Comparison of ENCODE assay signal across 8 cellular contexts in the genomic region with DNA sequence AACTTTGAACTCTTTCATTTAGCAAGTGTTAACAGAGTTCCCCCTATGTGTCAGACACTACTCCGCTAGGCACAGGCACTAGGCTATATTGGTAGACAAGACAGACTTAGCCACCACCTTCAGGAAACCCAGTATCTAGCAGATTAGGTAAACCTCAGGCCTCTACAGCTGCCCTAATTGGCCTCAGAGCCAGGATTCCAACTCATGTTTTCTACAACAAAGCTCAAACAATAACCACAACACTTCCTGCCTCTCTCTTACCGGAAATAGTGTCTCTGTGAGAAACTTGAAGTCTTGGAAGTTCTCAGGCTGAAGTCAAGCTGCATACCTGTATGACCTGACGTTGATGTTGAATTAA.
DNase-seq lines count a peak whose midpoint lies in the region; ATAC-seq and TF ChIP-seq lines count a peak whose summit lies in the region.

No MANE protein-coding gene starts in this region.

- TF ChIP-seq CTCF in GM12865 (IDR thresholded peaks at IDR 0.05; ENCODE audit: insufficient read depth, low read depth, low read length, missing control alignments) (no peak), lower lobe of right lung (IDR thresholded peaks at IDR 0.05) (no peak), gastroesophageal sphincter (IDR thresholded peaks at IDR 0.05) (no peak)

- peak; percentile 88 for DNase-seq in GM12865 (ENCODE audit: low read depth)
- DNase-seq in KG1 (lab: John Stamatoyannopoulos, UW) = peak; percentile 70
- peak; percentile 23 for DNase-seq in activated T-cell treated with anti-CD3 and anti-CD28 coated beads for 24 hours (ENCODE audit: low read depth)
- DNase-seq in lower lobe of right lung = no peak
- no peak for DNase-seq in ecto neural progenitor cell (ENCODE audit: low spot score)
- no peak for DNase-seq in SW480 (ENCODE audit: low spot score)

- no peak overlapping the region for H3K4me3 ChIP-seq in GM12865 (ENCODE audit: low read depth, low read length)
- no peak overlapping the region for H3K4me3 ChIP-seq in lower lobe of right lung
- no peak overlapping the region for H3K4me3 ChIP-seq in gastroesophageal sphincter

- H3K27me3 ChIP-seq in lower lobe of right lung (ENCODE audit: low read depth) (no peaks in the 10 kb centered on the region), gastroesophageal sphincter (no peaks in the 10 kb centered on the region)

- no peak for TF ChIP-seq POLR2A in gastroesophageal sphincter (IDR thresholded peaks at IDR 0.05)

- TF ChIP-seq EP300 in gastroesophageal sphincter (IDR thresholded peaks at IDR 0.05) = no peak

- intact Hi-C loops in lower lobe of right lung (cut with DNase I) = no loop called here

- H3K9me3 ChIP-seq in lower lobe of right lung (no peaks in the 10 kb centered on the region), gastroesophageal sphincter (no peaks in the 10 kb centered on the region)

- H3K36me3 ChIP-seq in lower lobe of right lung (no peaks in the 10 kb centered on the region), gastroesophageal sphincter (no peaks in the 10 kb centered on the region)

- ATAC-seq in GM21717 (IDR thresholded peaks at IDR 0.05; ENCODE audit: unreplicated experiment) (peak; percentile 96), lower lobe of right lung (peak; percentile 49 to 77), gastroesophageal sphincter (no peak)

- peaks cover 16% of the 10 kb centered on the region for H3K4me1 ChIP-seq in lower lobe of right lung
- peaks cover 0 to 8% (median 0%) of the 10 kb centered on the region in 3 donors for H3K4me1 ChIP-seq in gastroesophageal sphincter

- WGBS in gastroesophageal sphincter (ENCODE audit: low coverage in 1 of 2), 2 donors = 61 to 86% methylated on average over 2 to 3 of the region's 3 CpGs

- H3K27ac ChIP-seq in lower lobe of right lung = no peak overlapping the region
- H3K27ac ChIP-seq in gastroesophageal sphincter = no peak overlapping the region

Comparison
In these comparisons a context has a peak if more than half of its experiments do, and no peak if none do; other contexts are left out.
1. DNase-seq: peak in GM12865 (single experiment), KG1 (single experiment) and activated T-cell treated with anti-CD3 and anti-CD28 coated beads for 24 hours (single experiment); none in lower lobe of right lung (single experiment), ecto neural progenitor cell (single experiment) and SW480 (single experiment).